21 cellular contexts compared by ENCODE assay signal in genomic region chr2:59236723-59237122, GRCh38.
DNase-seq lines count a peak whose midpoint lies in the region; ATAC-seq, FAIRE-seq and TF ChIP-seq lines count a peak whose summit lies in the region.
"Had no signal": no experiment of that assay in that cellular context is flagged by ENCODE, and none has a peak within 500 bp of the region (broad histone marks: within the 10 kb centered on the region; RNA-seq: fewer than 3 reads in every experiment).

No MANE protein-coding gene starts in this region.

- peaks cover 6% of the 10 kb centered on the region; the same call in 2 of the 3 replicates for H3K4me1 ChIP-seq in A549
- H3K4me1 ChIP-seq in tibial artery = no peaks in the 10 kb centered on the region

- TF ChIP-seq CTCF in A549 (IDR thresholded peaks at IDR 0.05) (no peak), choroid plexus epithelial cell (conservative IDR thresholded peaks at IDR 0.05; ENCODE audit: low read depth, low read length) (no peak), tibial artery (IDR thresholded peaks at IDR 0.05) (no peak), Calu3 (IDR thresholded peaks at IDR 0.05; ENCODE audit: unreplicated experiment) (no peak)

- peaks cover 2% of the 10 kb centered on the region for H3K9me3 Mint-ChIP-seq in Calu3 (ENCODE audit: low read depth, unreplicated experiment)
- H3K9me3 Mint-ChIP-seq: CD8-positive, alpha-beta memory T cell had no signal

- H3K27ac Mint-ChIP-seq in Calu3 (ENCODE audit: unreplicated experiment) = no peak overlapping the region
- H3K27ac Mint-ChIP-seq: activated CD8-positive, alpha-beta memory T cell treated with anti-CD3 and anti-CD28 coated beads, Interleukin-2, amount 10 ng/mL, durations not matched to agents 7 days and 5 days; CD8-positive, alpha-beta memory T cell had no signal

- 38% methylated on average over 5 of the region's 5 CpGs for WGBS in A549 (ENCODE audit: missing lambda C conversion rate)

- H3K36me3 Mint-ChIP-seq in Calu3 (ENCODE audit: insufficient read depth, unreplicated experiment) = no peaks in the 10 kb centered on the region
- H3K36me3 Mint-ChIP-seq: activated CD8-positive, alpha-beta memory T cell treated with anti-CD3 and anti-CD28 coated beads, Interleukin-2, amount 10 ng/mL, durations not matched to agents 7 days and 5 days; CD8-positive, alpha-beta memory T cell had no signal

- TF ChIP-seq RAD21 in A549 (conservative IDR thresholded peaks at IDR 0.05 in 1 of 2, IDR thresholded peaks at IDR 0.05 in 1 of 2) = no peak

- DNase-seq in A549 (ENCODE audit: low read depth in 1 of 2, low spot score in 1 of 2) (peak in 1 of 2 experiments; percentile 76), GM04503 (ENCODE audit: low read depth) (peak; percentile 6), NCI-H460 (ENCODE audit: extremely low read depth, low read depth) (peak; percentile 79), choroid plexus epithelial cell (ENCODE audit: low read depth) (peak; percentile 31), tibial artery (no peak), Calu3 (no peak)
- no peak for DNase-seq in central memory CD4-positive, alpha-beta T cell
- no peak for DNase-seq in stimulated activated CD4-positive, alpha-beta T cell treated with anti-CD3 and anti-CD28 coated beads, Interleukin-2, amount 100 ng/mL, for 48 hours
- DNase-seq: activated CD4-positive, alpha-beta T cell treated with anti-CD3 and anti-CD28 coated beads for 48 hours; activated CD8-positive, alpha-beta memory T cell treated with anti-CD3 and anti-CD28 coated beads, Interleukin-2, amount 10 ng/mL, durations not matched to agents 7 days and 5 days; activated gamma-delta T cell; anterior cingulate cortex; CD8-positive, alpha-beta memory T cell; cerebellar nuclear complex; DND-41; effector memory CD4-positive, alpha-beta T cell; NCI-H187 treated with DMSO at 0.1 percent for 48 hours; NCI-H226; stimulated activated CD4-positive, alpha-beta T cell treated with anti-CD3 and anti-CD28 coated beads, Interleukin-12 subunit alpha, Interleukin-12 subunit beta, amount 100 ng/mL, for 4 hours had no signal

- BruUV-seq in Calu3 (replicated peaks; lab: Mats Ljungman, UMichigan) = no TSS peak

- H3K4me1 Mint-ChIP-seq in Calu3 (ENCODE audit: low read depth, unreplicated experiment) = no peaks in the 10 kb centered on the region
- H3K4me1 Mint-ChIP-seq: activated CD8-positive, alpha-beta memory T cell treated with anti-CD3 and anti-CD28 coated beads, Interleukin-2, amount 10 ng/mL, durations not matched to agents 7 days and 5 days; CD8-positive, alpha-beta memory T cell had no signal

- no peak overlapping the region for H3K4me3 Mint-ChIP-seq in Calu3 (ENCODE audit: low read depth, unreplicated experiment)
- H3K4me3 Mint-ChIP-seq: activated CD8-positive, alpha-beta memory T cell treated with anti-CD3 and anti-CD28 coated beads, Interleukin-2, amount 10 ng/mL, durations not matched to agents 7 days and 5 days; CD8-positive, alpha-beta memory T cell had no signal

- intact Hi-C loops in tibial artery (cut with DNase I; ENCODE audit: low total_unique reads) = no loop called here
- intact Hi-C loops in Calu3 (cut with micrococcal nuclease; ENCODE audit: unreplicated experiment) = no loop called here

- H3K27ac ChIP-seq in A549 = peak overlapping the region; percentile 25 to 70; a peak in 4 of 6 replicates
- H3K27ac ChIP-seq in tibial artery = no peak overlapping the region
- H3K27ac ChIP-seq: RWPE1 had no signal

- TF ChIP-seq EP300 in A549 (IDR thresholded peaks at IDR 0.05) = no peak

- H3K27me3 ChIP-seq in tibial artery = no peaks in the 10 kb centered on the region

- no peak overlapping the region; the same call in 2 of the 3 replicates for H3K4me2 ChIP-seq in A549

- POLR2A ChIA-PET in A549 (lab: Yijun Ruan, JAX) = no interaction called here

- H3K9me3 ChIP-seq in A549 = peaks cover 12% of the 10 kb centered on the region; the same call in 2 of the 3 replicates
- H3K9me3 ChIP-seq in tibial artery = no peaks in the 10 kb centered on the region

- H3K4me3 ChIP-seq in A549 (no peak overlapping the region), choroid plexus epithelial cell (ENCODE audit: low read depth, low read length) (no peak overlapping the region), tibial artery (no peak overlapping the region)

- H3K27me3 Mint-ChIP-seq in Calu3 (ENCODE audit: unreplicated experiment) = no peaks in the 10 kb centered on the region
- H3K27me3 Mint-ChIP-seq: activated CD8-positive, alpha-beta memory T cell treated with anti-CD3 and anti-CD28 coated beads, Interleukin-2, amount 10 ng/mL, durations not matched to agents 7 days and 5 days; CD8-positive, alpha-beta memory T cell had no signal

- TF ChIP-seq POLR2A in A549 (IDR thresholded peaks at IDR 0.05; ENCODE audit: low read length) = no peak

- ATAC-seq in A549 = peak; percentile 43 to 49; a peak in 2 of 6 replicates
- ATAC-seq: activated CD8-positive, alpha-beta memory T cell treated with anti-CD3 and anti-CD28 coated beads, Interleukin-2, amount 10 ng/mL, durations not matched to agents 7 days and 5 days had no signal

- CTCF ChIA-PET in A549 (lab: Yijun Ruan, JAX) (interaction anchor here (0.6 kb wide), 1 partner anchor 14 kb away, joined by 3 read pairs; no protein-coding TSS in a partner anchor), Calu3 (lab: Charles Lee) (no interaction called here)

- no peak for FAIRE-seq in A549 (lab: Jason Lieb, UNC)
- FAIRE-seq: H1 had no signal

- no peaks in the 10 kb centered on the region for H3K36me3 ChIP-seq in tibial artery

TF ChIP-seq in A549, 52 proteins besides CTCF, POLR2A, EP300 and RAD21:
- TF ChIP-seq KDM1A (IDR thresholded peaks at IDR 0.05; ENCODE audit: low read depth) (no peak), POLR2AphosphoS2 (conservative IDR thresholded peaks at IDR 0.05; ENCODE audit: low read length) (no peak), NFE2L2 (conservative IDR thresholded peaks at IDR 0.05; ENCODE audit: low read length) (peak; percentile 86), CEBPB (IDR thresholded peaks at IDR 0.05) (peak; percentile 63 to 84; a peak in 3 of 4 replicates), HMGXB4 (CRISPR knock-in tag; IDR thresholded peaks at IDR 0.05; ENCODE audit: borderline replicate concordance) (no peak), RFX5 (IDR thresholded peaks at IDR 0.05) (no peak), MAFK (IDR thresholded peaks at IDR 0.05; ENCODE audit: partially characterized antibody) (peak; percentile 89), FOSL2 (IDR thresholded peaks at IDR 0.05) (no peak), FOSL2 (CRISPR knock-in tag; IDR thresholded peaks at IDR 0.05) (peak; percentile 77), HES2 (IDR thresholded peaks at IDR 0.05) (peak; percentile 32; the same call in 1 of the 2 replicates), EHMT2 (IDR thresholded peaks at IDR 0.05; ENCODE audit: low read depth) (no peak), SREBF2 (IDR thresholded peaks at IDR 0.05) (no peak), BHLHE40 (IDR thresholded peaks at IDR 0.05; ENCODE audit: low read depth, low read length) (no peak), EHF (CRISPR knock-in tag; IDR thresholded peaks at IDR 0.05) (no peak), RCOR1 (IDR thresholded peaks at IDR 0.05; ENCODE audit: low read depth, low read length) (no peak), CHD4 (IDR thresholded peaks at IDR 0.05; ENCODE audit: borderline replicate concordance) (no peak), HOXB5 (CRISPR knock-in tag; IDR thresholded peaks at IDR 0.05) (0 out of 2 replicates have a peak, but pooled peaks have one; percentile 25), KDM5A (IDR thresholded peaks at IDR 0.05) (no peak)
- TF ChIP-seq, protein P1, sequence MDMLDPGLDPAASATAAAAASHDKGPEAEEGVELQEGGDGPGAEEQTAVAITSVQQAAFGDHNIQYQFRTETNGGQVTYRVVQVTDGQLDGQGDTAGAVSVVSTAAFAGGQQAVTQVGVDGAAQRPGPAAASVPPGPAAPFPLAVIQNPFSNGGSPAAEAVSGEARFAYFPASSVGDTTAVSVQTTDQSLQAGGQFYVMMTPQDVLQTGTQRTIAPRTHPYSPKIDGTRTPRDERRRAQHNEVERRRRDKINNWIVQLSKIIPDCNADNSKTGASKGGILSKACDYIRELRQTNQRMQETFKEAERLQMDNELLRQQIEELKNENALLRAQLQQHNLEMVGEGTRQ (IDR thresholded peaks at IDR 0.05) = no peak
TF ChIP-seq in A549: peak in this region for 6.

Comparison
In these comparisons a context has a peak if more than half of its experiments do, and no peak if none do; other contexts are left out.
1. DNase-seq: peak in GM04503 (single experiment), NCI-H460 (single experiment) and choroid plexus epithelial cell (single experiment); none in tibial artery (0 of 2), Calu3 (single experiment), central memory CD4-positive, alpha-beta T cell (single experiment) and stimulated activated CD4-positive, alpha-beta T cell treated with anti-CD3 and anti-CD28 coated beads, Interleukin-2, amount 100 ng/mL, for 48 hours (0 of 2).
2. H3K27ac ChIP-seq: peak in A549 (2 of 2); none in tibial artery (0 of 2).